In genomic region chr10:16853809-16854208, GRCh38 we compare ENCODE assay signal across 15 cellular contexts. TPM values are rescaled to one million over a fixed set of nuclear protein-coding genes. Genes with fewer than 3 reads are reported as not detected.
DNase-seq lines count a peak whose midpoint lies in the region; ATAC-seq, FAIRE-seq and TF ChIP-seq lines count a peak whose summit lies in the region.
"Had no signal": no experiment of that assay in that cellular context is flagged by ENCODE, and none has a peak within 500 bp of the region (broad histone marks: within the 10 kb centered on the region; RNA-seq: fewer than 3 reads in every experiment).

No MANE protein-coding gene starts in this region.

- no peak for ATAC-seq in K562
- ATAC-seq in upper lobe of left lung (ENCODE audit: low FRiP score in 2 of 2): no peak
- no peak for ATAC-seq in natural killer cell
- ATAC-seq: GM23338 had no signal

- no peak for TF ChIP-seq CTCF in HFFc6 (IDR thresholded peaks at IDR 0.05)
- no peak for TF ChIP-seq CTCF in K562 (IDR thresholded peaks at IDR 0.05 in 2 of 3, conservative IDR thresholded peaks at IDR 0.05 in 1 of 3; ENCODE audit: insufficient read depth in 2 of 3, low read depth in 1 of 3, low read length in 3 of 3)
- TF ChIP-seq CTCF in nephron (IDR thresholded peaks at IDR 0.05; ENCODE audit: unreplicated experiment in 3 of 3): no peak
- no peak for TF ChIP-seq CTCF in upper lobe of left lung (IDR thresholded peaks at IDR 0.05)
- TF ChIP-seq CTCF in natural killer cell (IDR thresholded peaks at IDR 0.05): no peak

- peak; percentile 66 for FAIRE-seq in A204.1 (lab: Jason Lieb, UNC)
- FAIRE-seq in K562 (lab: Jason Lieb, UNC): no peak
- FAIRE-seq: GM12891, GM18507 had no signal

- H3K4me3 ChIP-seq in K562 (no peak overlapping the region), upper lobe of left lung (no peak overlapping the region)
- H3K4me3 ChIP-seq: GM23338 had no signal

- H3K4me2 ChIP-seq in K562 (ENCODE audit: insufficient read depth, low read length): no peak overlapping the region
- H3K4me2 ChIP-seq: GM23338 had no signal

- TF ChIP-seq EP300 in K562 (IDR thresholded peaks at IDR 0.05; ENCODE audit: low read length) (no peak), upper lobe of left lung (IDR thresholded peaks at IDR 0.05) (no peak)

- H3K27ac ChIP-seq in K562 (ENCODE audit: extremely low read depth, low read depth, low read length) (no peak overlapping the region), upper lobe of left lung (no peak overlapping the region)

- H3K4me1 ChIP-seq in K562 (replicated peaks in 1 of 2; ENCODE audit: control insufficient read depth in 2 of 2, insufficient read depth in 2 of 2, low read length in 2 of 2) (no peaks in the 10 kb centered on the region), upper lobe of left lung (no peaks in the 10 kb centered on the region)
- H3K4me1 ChIP-seq: BE2C had no signal

- no peaks in the 10 kb centered on the region for H3K9me3 ChIP-seq in K562 (replicated peaks; ENCODE audit: control insufficient read depth, insufficient read depth, low read depth, low read length)
- H3K9me3 ChIP-seq in upper lobe of left lung: no peaks in the 10 kb centered on the region
- H3K9me3 ChIP-seq: BE2C had no signal

- 59% methylated on average over 4 of the region's 4 CpGs for WGBS in K562 (ENCODE audit: insufficient coverage, low coverage, missing lambda C conversion rate)
- WGBS in upper lobe of left lung, 2 donors: 84 to 88% methylated on average over 4 of the region's 4 CpGs

- H3K36me3 Mint-ChIP-seq in HFFc6 (ENCODE audit: low read depth) (no peaks in the 10 kb centered on the region), nephron (ENCODE audit: low read depth) (no peaks in the 10 kb centered on the region), natural killer cell (no peaks in the 10 kb centered on the region)
- H3K36me3 Mint-ChIP-seq: CD8-positive, alpha-beta memory T cell had no signal

- CTCF ChIA-PET in K562 (lab: Yijun Ruan, JAX; ENCODE audit: low intra/inter-chr PET ratio): no interaction called here

- H3K27me3 ChIP-seq in K562 (ENCODE audit: control insufficient read depth in 2 of 2, insufficient read depth in 2 of 2, low read length in 2 of 2) (peaks cover 0 to 2% of the 10 kb centered on the region in 2 experiments; a peak in 2 of 5 replicates), upper lobe of left lung (no peaks in the 10 kb centered on the region)
- H3K27me3 ChIP-seq: BE2C had no signal

- H3K27ac Mint-ChIP-seq in HFFc6 (peak overlapping the region; percentile 21), nephron (peak overlapping the region; percentile 41 to 78 (median 52)), natural killer cell (no peak overlapping the region)
- H3K27ac Mint-ChIP-seq: CD4-positive, CD25-positive, alpha-beta regulatory T cell; GM23338 had no signal

- H3K4me3 Mint-ChIP-seq in HFFc6: no peak overlapping the region
- no peak overlapping the region for H3K4me3 Mint-ChIP-seq in nephron
- no peak overlapping the region for H3K4me3 Mint-ChIP-seq in natural killer cell
- H3K4me3 Mint-ChIP-seq: CD4-positive, CD25-positive, alpha-beta regulatory T cell; CD8-positive, alpha-beta memory T cell; GM23338 had no signal

- intact Hi-C loops in K562 (cut with micrococcal nuclease) (loop anchor here (5.0 kb wide), 1 partner anchor 38 kb away; no protein-coding TSS in a partner anchor), natural killer cell (cut with micrococcal nuclease) (no loop called here)

- POLR2A ChIA-PET in K562 (lab: Yijun Ruan, JAX): interaction anchor here (1.6 kb wide), 1 partner anchor 376 kb away, joined by 6 read pairs; no protein-coding TSS in a partner anchor

- no peaks in the 10 kb centered on the region for H3K9me1 ChIP-seq in K562 (ENCODE audit: control insufficient read depth, insufficient read depth, low read length)

- no TSS peak for BruUV-seq in K562 (replicated peaks; lab: Mats Ljungman, UMichigan)

- no peak for TF ChIP-seq RAD21 in K562 (CRISPR knock-in tag; conservative IDR thresholded peaks at IDR 0.05 in 1 of 2, IDR thresholded peaks at IDR 0.05 in 1 of 2)

- H3K4me1 Mint-ChIP-seq in HFFc6 (ENCODE audit: low read depth) (peaks cover 59% of the 10 kb centered on the region), nephron (peaks cover 56% of the 10 kb centered on the region), natural killer cell (no peaks in the 10 kb centered on the region)
- H3K4me1 Mint-ChIP-seq: CD8-positive, alpha-beta memory T cell had no signal

- no peak overlapping the region for H3K9ac ChIP-seq in K562 (ENCODE audit: insufficient read depth in 1 of 2, low read depth in 2 of 2, low read length in 2 of 2)

- TF ChIP-seq POLR2A in K562 (conservative IDR thresholded peaks at IDR 0.05) (no peak), upper lobe of left lung (IDR thresholded peaks at IDR 0.05) (no peak)

- in situ Hi-C loops in K562 (cut with MboI): no loop called here

- no peak for DNase-seq in HFFc6
- DNase-seq in K562 (ENCODE audit: extremely low read depth in 1 of 4, low spot score in 3 of 4): no peak
- no peak for DNase-seq in NCI-H82 (lab: John Stamatoyannopoulos, UW)
- DNase-seq in upper lobe of left lung: no peak
- DNase-seq in natural killer cell: no peak
- DNase-seq: CD8-positive, alpha-beta memory T cell; COR-L47; DMS 273 treated with DMSO at 0.1 percent for 48 hours had no signal

- H3K27me3 Mint-ChIP-seq in HFFc6 (ENCODE audit: insufficient read depth): no peaks in the 10 kb centered on the region
- H3K27me3 Mint-ChIP-seq in nephron (ENCODE audit: low read depth): no peaks in the 10 kb centered on the region
- H3K27me3 Mint-ChIP-seq in natural killer cell (ENCODE audit: low read depth in 2 of 2): peaks cover 0 to 6% of the 10 kb centered on the region in 2 donors
- H3K27me3 Mint-ChIP-seq: CD8-positive, alpha-beta memory T cell had no signal

- H4K20me1 ChIP-seq in K562 (replicated peaks; ENCODE audit: control insufficient read depth, insufficient read depth, low read length): no peaks in the 10 kb centered on the region

- H3K36me3 ChIP-seq in K562 (ENCODE audit: control insufficient read depth, insufficient read depth, low read length) (no peaks in the 10 kb centered on the region), upper lobe of left lung (no peaks in the 10 kb centered on the region)
- H3K36me3 ChIP-seq: BE2C had no signal

- H2AFZ ChIP-seq in K562 (ENCODE audit: low read depth, low read length): no peak overlapping the region
- H2AFZ ChIP-seq: GM23338 had no signal

- no peaks in the 10 kb centered on the region for H3K9me3 Mint-ChIP-seq in HFFc6
- no peaks in the 10 kb centered on the region for H3K9me3 Mint-ChIP-seq in nephron
- no peaks in the 10 kb centered on the region for H3K9me3 Mint-ChIP-seq in natural killer cell
- H3K9me3 Mint-ChIP-seq: CD4-positive, CD25-positive, alpha-beta regulatory T cell; CD8-positive, alpha-beta memory T cell; GM23338 had no signal

- H3K79me2 ChIP-seq in K562 (ENCODE audit: control insufficient read depth, insufficient read depth, low read length): no peaks in the 10 kb centered on the region

TF ChIP-seq in K562, 482 proteins besides CTCF, POLR2A, EP300 and RAD21:
- TF ChIP-seq CEBPG (CRISPR knock-in tag; IDR thresholded peaks at IDR 0.05) (no peak), CEBPG (tag; conservative IDR thresholded peaks at IDR 0.05 in 1 of 2, IDR thresholded peaks at IDR 0.05 in 1 of 2) (peak; percentile 33 to 51; a peak in 1 of 4 replicates), CEBPB (tag; IDR thresholded peaks at IDR 0.05) (peak; percentile 59; the same call in 1 of the 2 replicates), SMAD4 (CRISPR knock-in tag; conservative IDR thresholded peaks at IDR 0.05) (no peak), KDM5B (IDR thresholded peaks at IDR 0.05; ENCODE audit: insufficient replicate concordance, low read depth, low read length) (no peak), HEY1 (CRISPR knock-in tag; IDR thresholded peaks at IDR 0.05; ENCODE audit: borderline replicate concordance) (no peak)
- TF ChIP-seq, protein P1, sequence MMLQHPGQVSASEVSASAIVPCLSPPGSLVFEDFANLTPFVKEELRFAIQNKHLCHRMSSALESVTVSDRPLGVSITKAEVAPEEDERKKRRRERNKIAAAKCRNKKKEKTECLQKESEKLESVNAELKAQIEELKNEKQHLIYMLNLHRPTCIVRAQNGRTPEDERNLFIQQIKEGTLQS (IDR thresholded peaks at IDR 0.05): peak; percentile 48; the same call in 1 of the 2 replicates
- TF ChIP-seq, protein P1 (CRISPR knock-in tag; conservative IDR thresholded peaks at IDR 0.05): no peak

RNA-seq across cellular contexts. Expression of gene RSU1, which starts 36.6 kb away (rescaled TPM):
- 100 to 1,000 TPM; 182 to 239 (median 205) TPM for total RNA-seq in HFFc6 (2021; fragmentation: NEBNext Ultra II Directional; extraction: Animal tissue kit (Norgen Biotek cat#: 25700))
- 20.2 and 20.9 TPM in 2 replicates for total RNA-seq in K562 (2011; cell fraction: chromatin; rRNA removed; ENCODE audit: low replicate concordance)
- total RNA-seq in K562 (2011; cell fraction: nucleolus; rRNA removed): 6.5 and 12.8 TPM in 2 replicates
- total RNA-seq in K562 (2011; cell fraction: nucleoplasm; rRNA removed): 11.2 and 12.5 TPM in 2 replicates
- 18.8 and 26.1 TPM in 2 replicates for total RNA-seq in K562 (2014; rRNA removed)
- total RNA-seq in K562 (2014; rRNA removed; fragmentation: Illumina TruSeq; extraction: Trizol): 28.7 and 28.9 TPM in 2 replicates
- 29.9 and 31.5 TPM in 2 replicates for total RNA-seq in K562 (2015; rRNA removed; fragmentation: Illumina TruSeq; extraction: Trizol)
- 27.7 and 29.1 TPM in 2 replicates for total RNA-seq in K562 (2021)
- polyA plus RNA-seq in K562 (2011; rRNA removed): 43.6 and 45.2 TPM in 2 replicates
- 33.6 and 39.3 TPM in 2 replicates for polyA plus RNA-seq in K562 (2011; cell fraction: cytosol; rRNA removed)
- 13.3 and 17.7 TPM in 2 replicates for polyA plus RNA-seq in K562 (2011; cell fraction: nucleus; rRNA removed)
- polyA plus RNA-seq in K562 (2012): 25.3 and 34.6 TPM in 2 replicates
- 44.8 and 61.1 TPM in 2 replicates for polyA plus RNA-seq in K562 (2014; fragmentation: Illumina TruSeq; extraction: Trizol)
- 10 to 100 TPM; 60.0 to 67.3 TPM for polyA plus RNA-seq in K562 (2014; fragmentation: Nextera tagmentation; extraction: Ambion mirVana)
- polyA plus RNA-seq in K562 (2014; rRNA removed): 28.8 and 37.2 TPM in 2 replicates
- 34.7 and 35.3 TPM in 2 replicates for polyA minus RNA-seq in K562 (2011; rRNA and poly(A)+ RNA removed)
- 13.1 and 19.8 TPM in 2 replicates for polyA minus RNA-seq in K562 (2011; cell fraction: cytosol; rRNA and poly(A)+ RNA removed)
- polyA minus RNA-seq in K562 (2011; cell fraction: nucleus; rRNA and poly(A)+ RNA removed): 4.3 and 9.9 TPM in 2 replicates
- total RNA-seq in upper lobe of left lung: 10 to 100 TPM; 36.7 to 81.4 (median 48.0) TPM
- total RNA-seq in natural killer cell: 10 to 100 TPM; 75.0 to 85.3 (median 80.0) TPM

Comparison
In these comparisons a context has a peak if more than half of its experiments do, and no peak if none do; other contexts are left out.
1. H3K27ac Mint-ChIP-seq: peak in HFFc6 (single experiment) and nephron (3 of 3); none in natural killer cell (0 of 2).